14 cellular contexts compared by ENCODE assay signal in the genomic region with DNA sequence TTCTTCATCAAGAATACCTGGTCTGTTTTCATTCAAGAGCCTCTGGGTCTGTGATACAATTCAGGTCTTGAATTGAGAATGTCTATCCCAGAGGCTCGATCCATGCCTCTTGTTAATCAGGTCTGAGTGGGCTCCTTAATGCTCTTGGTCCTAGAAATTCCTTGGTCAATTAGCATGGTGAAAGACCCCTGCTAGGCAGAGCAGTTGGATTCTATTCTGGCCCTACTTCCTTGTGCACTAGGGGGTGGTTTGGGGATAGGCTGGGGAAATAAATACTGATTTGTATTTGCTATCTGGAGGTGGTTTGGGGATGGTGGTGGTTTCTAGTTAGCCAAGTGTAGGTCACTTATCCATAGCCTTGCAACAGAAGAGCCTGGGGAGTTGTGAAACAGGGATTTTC.
"Had no signal": no experiment of that assay in that cellular context is flagged by ENCODE, and none has a peak within 500 bp of the region (broad histone marks: within the 10 kb centered on the region; RNA-seq: fewer than 3 reads in every experiment).

No MANE protein-coding gene starts in this region.

- H3K79me2 ChIP-seq: parathyroid adenoma had no signal

- H3K4me3 Mint-ChIP-seq: activated naive CD8-positive, alpha-beta T cell treated with anti-CD3 and anti-CD28 coated beads, Interleukin-2, amount 50 U/mL, for 24 hours; naive thymus-derived CD4-positive, alpha-beta T cell; stimulated activated memory B cell treated with anti-CD40 and anti-IgM and Interleukin-4, amounts not matched to agents 10 μg/mL and 1 μg/mL and 100 μg/mL, for 72 hours had no signal

- H3K9ac ChIP-seq: parathyroid adenoma had no signal

- H3K9me3 ChIP-seq: mucosa of descending colon had no signal

- ATAC-seq: activated naive CD8-positive, alpha-beta T cell treated with anti-CD3 and anti-CD28 coated beads, Interleukin-2, amount 50 U/mL, for 24 hours; mucosa of descending colon; naive thymus-derived CD4-positive, alpha-beta T cell; stimulated activated memory B cell treated with anti-CD40 and anti-IgM and Interleukin-4, amounts not matched to agents 10 μg/mL and 1 μg/mL and 100 μg/mL, for 72 hours had no signal

- H3K27ac Mint-ChIP-seq: activated naive CD8-positive, alpha-beta T cell treated with anti-CD3 and anti-CD28 coated beads, Interleukin-2, amount 50 U/mL, for 24 hours; naive thymus-derived CD4-positive, alpha-beta T cell; stimulated activated memory B cell treated with anti-CD40 and anti-IgM and Interleukin-4, amounts not matched to agents 10 μg/mL and 1 μg/mL and 100 μg/mL, for 72 hours had no signal

- DNase-seq: activated CD4-positive, CD25-positive, alpha-beta regulatory T cell treated with anti-CD3 and anti-CD28 coated beads, Interleukin-2, amount 50 U/mL, for 72 hours; activated naive CD4-positive, alpha-beta T cell treated with Interleukin-2 at 50 U/mL for 16 hours; activated naive CD8-positive, alpha-beta T cell treated with anti-CD3 and anti-CD28 coated beads, Interleukin-2, amount 50 U/mL, for 24 hours; aorta; cortex of kidney; effector CD4-positive, alpha-beta T cell; islet precursor cell; mucosa of descending colon; naive thymus-derived CD4-positive, alpha-beta T cell; retina; stimulated activated CD4-positive, alpha-beta T cell treated with anti-CD3 and anti-CD28 coated beads, Interleukin-2, amount 100 ng/mL, for 48 hours had no signal

- H3K27ac ChIP-seq: parathyroid adenoma had no signal

- H3K9me3 Mint-ChIP-seq: activated naive CD8-positive, alpha-beta T cell treated with anti-CD3 and anti-CD28 coated beads, Interleukin-2, amount 50 U/mL, for 24 hours; naive thymus-derived CD4-positive, alpha-beta T cell; stimulated activated memory B cell treated with anti-CD40 and anti-IgM and Interleukin-4, amounts not matched to agents 10 μg/mL and 1 μg/mL and 100 μg/mL, for 72 hours had no signal

- H3K27me3 Mint-ChIP-seq: activated naive CD8-positive, alpha-beta T cell treated with anti-CD3 and anti-CD28 coated beads, Interleukin-2, amount 50 U/mL, for 24 hours; stimulated activated memory B cell treated with anti-CD40 and anti-IgM and Interleukin-4, amounts not matched to agents 10 μg/mL and 1 μg/mL and 100 μg/mL, for 72 hours had no signal

- H2AFZ ChIP-seq: parathyroid adenoma had no signal

- H3K4me1 ChIP-seq: parathyroid adenoma had no signal

- H3K4me1 Mint-ChIP-seq: activated naive CD8-positive, alpha-beta T cell treated with anti-CD3 and anti-CD28 coated beads, Interleukin-2, amount 50 U/mL, for 24 hours; naive thymus-derived CD4-positive, alpha-beta T cell had no signal

- H3K4me3 ChIP-seq: mucosa of descending colon had no signal

- FAIRE-seq: frontal cortex had no signal
